In genomic region chr2:177889812-177890460, GRCh38 we compare ENCODE assay signal across 24 cellular contexts.
"Had no signal": no experiment of that assay in that cellular context is flagged by ENCODE, and none has a peak within 500 bp of the region (broad histone marks: within the 10 kb centered on the region; RNA-seq: fewer than 3 reads in every experiment).

No MANE protein-coding gene starts in this region.

- H3K27me3 ChIP-seq: adrenal gland, ascending aorta, brain microvascular endothelial cell, stomach, suprapubic skin, tibial nerve had no signal

- H3K9me3 ChIP-seq: adrenal gland, ascending aorta, stomach, suprapubic skin, tibial nerve had no signal

- H3K4me3 ChIP-seq: adrenal gland, ascending aorta, lung, stomach, suprapubic skin, tibial nerve had no signal

- H3K27ac ChIP-seq: adrenal gland, ascending aorta, brain microvascular endothelial cell, stomach, suprapubic skin, tibial nerve had no signal

- H3K36me3 Mint-ChIP-seq: activated naive CD8-positive, alpha-beta T cell; naive thymus-derived CD8-positive, alpha-beta T cell had no signal

- H3K27me3 Mint-ChIP-seq: dendritic cell treated with granulocyte-macrophage colony-stimulating factor and Interleukin-4, amounts not matched to agents 40 ng/mL and 50 ng/mL, for 4 days had no signal

- H3K4me3 Mint-ChIP-seq: activated B cell treated with CpG ODN at 0.5 μM for 24 hours; activated CD4-positive, alpha-beta T cell treated with anti-CD3 and anti-CD28 coated beads for 36 hours; activated naive CD8-positive, alpha-beta T cell; activated T-cell treated with anti-CD3 and anti-CD28 coated beads, Interleukin-2, amount 50 U/mL, for 4 hours; dendritic cell treated with granulocyte-macrophage colony-stimulating factor and Interleukin-4, amounts not matched to agents 40 ng/mL and 50 ng/mL, for 4 days; naive thymus-derived CD8-positive, alpha-beta T cell had no signal

- H3K27ac Mint-ChIP-seq: activated B cell treated with CpG ODN at 0.5 μM for 24 hours; activated CD4-positive, alpha-beta T cell treated with anti-CD3 and anti-CD28 coated beads for 36 hours; activated naive CD8-positive, alpha-beta T cell; activated T-helper 2 cell treated with anti-CD3 and anti-CD28 coated beads, Interferon-gamma antibody, Interleukin-2, Interleukin-4, amounts not matched to agents 10 μg/mL and 5 μg/mL and 100 μg/mL, durations not matched to agents 14 hours and 24 hours and 36 hours; dendritic cell treated with granulocyte-macrophage colony-stimulating factor and Interleukin-4, amounts not matched to agents 40 ng/mL and 50 ng/mL, for 4 days; naive thymus-derived CD8-positive, alpha-beta T cell had no signal

- ATAC-seq: activated CD4-positive, alpha-beta T cell treated with anti-CD3 and anti-CD28 coated beads for 36 hours; activated T-cell treated with anti-CD3 and anti-CD28 coated beads, Interleukin-2, amount 50 U/mL, for 4 hours; naive thymus-derived CD8-positive, alpha-beta T cell had no signal

- H3K36me3 ChIP-seq: adrenal gland, ascending aorta, brain microvascular endothelial cell, stomach, suprapubic skin, tibial nerve had no signal

- H3K4me1 Mint-ChIP-seq: activated B cell treated with CpG ODN at 0.5 μM for 24 hours; activated CD4-positive, alpha-beta T cell treated with anti-CD3 and anti-CD28 coated beads for 36 hours; naive thymus-derived CD8-positive, alpha-beta T cell had no signal

- DNase-seq: activated B cell treated with CpG ODN at 0.5 μM for 24 hours; activated CD4-positive, alpha-beta T cell treated with anti-CD3 and anti-CD28 coated beads for 36 hours; activated CD4-positive, alpha-beta T cell treated with anti-CD3 and anti-CD28 coated beads, Interleukin-2, amount 50 U/mL, for 4 hours; activated CD8-positive, alpha-beta memory T cell treated with anti-CD3 and anti-CD28 coated beads, Interleukin-2, amount 50 U/mL, for 48 hours; activated naive CD4-positive, alpha-beta T cell; activated T-cell treated with anti-CD3 and anti-CD28 coated beads, Interleukin-2, amount 50 U/mL, for 4 hours; adrenal gland; brain microvascular endothelial cell; caudate nucleus; effector CD4-positive, alpha-beta T cell; head of caudate nucleus; hypothalamus; kidney; naive thymus-derived CD8-positive, alpha-beta T cell; retina; stomach; T-helper 1 cell had no signal

- H3K4me1 ChIP-seq: adrenal gland, ascending aorta, suprapubic skin, tibial nerve had no signal

- H3K9me3 Mint-ChIP-seq: activated B cell treated with CpG ODN at 0.5 μM for 24 hours; activated T-cell treated with anti-CD3 and anti-CD28 coated beads, Interleukin-2, amount 50 U/mL, for 4 hours; activated T-helper 2 cell treated with anti-CD3 and anti-CD28 coated beads, Interferon-gamma antibody, Interleukin-2, Interleukin-4, amounts not matched to agents 10 μg/mL and 5 μg/mL and 100 μg/mL, durations not matched to agents 14 hours and 24 hours and 36 hours; dendritic cell treated with granulocyte-macrophage colony-stimulating factor and Interleukin-4, amounts not matched to agents 40 ng/mL and 50 ng/mL, for 4 days; naive thymus-derived CD8-positive, alpha-beta T cell had no signal
